Comparison of ENCODE assay signal across 20 cellular contexts in the genomic region with DNA sequence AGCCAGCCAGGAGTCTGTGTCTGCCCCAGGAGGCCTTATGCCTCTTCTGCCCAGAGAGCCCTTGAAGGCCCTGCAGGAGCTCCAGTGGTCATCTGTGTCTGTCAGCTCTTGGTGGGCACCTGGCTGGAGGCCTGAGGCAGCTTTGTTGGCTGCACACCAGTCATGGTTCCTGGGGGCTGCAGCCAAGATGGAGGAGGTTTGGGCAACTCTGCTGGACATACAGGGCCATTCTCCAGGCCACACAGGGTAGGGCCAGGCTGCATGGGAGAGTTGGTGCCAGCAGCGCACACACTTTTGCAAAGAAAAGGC. TPM values are rescaled to one million over a fixed set of nuclear protein-coding genes. Genes with fewer than 3 reads are reported as not detected.
A peak's percentile ranks its signal among the peaks of the same experiment; 100 is the strongest.
DNase-seq lines count a peak whose midpoint lies in the region; ATAC-seq, FAIRE-seq and TF ChIP-seq lines count a peak whose summit lies in the region.
"Had no signal": no experiment of that assay in that cellular context is flagged by ENCODE, and none has a peak within 500 bp of the region (broad histone marks: within the 10 kb centered on the region; RNA-seq: fewer than 3 reads in every experiment).

No MANE protein-coding gene starts in this region.

- TF ChIP-seq RAD21 in A549 (conservative IDR thresholded peaks at IDR 0.05 in 1 of 2, IDR thresholded peaks at IDR 0.05 in 1 of 2) = no peak

- H2AK5ac ChIP-seq in neuronal stem cell (ENCODE audit: low read depth, low read length) = no peak overlapping the region

- no peak overlapping the region for H4K8ac ChIP-seq in neuronal stem cell (ENCODE audit: low read depth, low read length)

- H2BK15ac ChIP-seq in neuronal stem cell (ENCODE audit: low read length) = no peak overlapping the region

- H3K4me3 ChIP-seq in A549 = no peak overlapping the region
- no peak overlapping the region for H3K4me3 ChIP-seq in H7 (ENCODE audit: insufficient read depth, low read depth, low read length)
- no peak overlapping the region for H3K4me3 ChIP-seq in neuronal stem cell (ENCODE audit: low read length in 2 of 2)
- no peak overlapping the region for H3K4me3 ChIP-seq in sigmoid colon
- H3K4me3 ChIP-seq: HAP-1 had no signal

- no peak overlapping the region for H3K18ac ChIP-seq in neuronal stem cell (ENCODE audit: low read length)

- H3K23ac ChIP-seq in neuronal stem cell (ENCODE audit: low read depth, low read length, poor library complexity) = no peak overlapping the region

- H3K27me3 ChIP-seq in H7 (ENCODE audit: control insufficient read depth, insufficient read depth, low read length) = no peaks in the 10 kb centered on the region
- no peaks in the 10 kb centered on the region for H3K27me3 ChIP-seq in neuronal stem cell (ENCODE audit: control insufficient read depth in 3 of 3, insufficient read depth in 3 of 3, low read depth in 1 of 3, low read length in 3 of 3)
- H3K27me3 ChIP-seq in sigmoid colon = no peaks in the 10 kb centered on the region

- DNase-seq in A549 (ENCODE audit: low read depth in 1 of 2, low spot score in 1 of 2) (no peak), H7 (peak; percentile 19), neuronal stem cell (ENCODE audit: low spot score) (no peak), sigmoid colon (peak; percentile 50), EL (no peak), left cardiac atrium (no peak)
- DNase-seq: CD8-positive, alpha-beta T cell; COR-L47; DMS153; DMS79 treated with DMSO at 0.1 percent for 48 hours; GDM1; GOT3; HFFc6 had no signal

- H3K36me3 ChIP-seq in H7 (replicated peaks; ENCODE audit: control insufficient read depth, insufficient read depth, low read length) (peaks cover 16% of the 10 kb centered on the region), neuronal stem cell (replicated peaks in 1 of 2; ENCODE audit: control insufficient read depth in 2 of 2, insufficient read depth in 2 of 2, low read length in 2 of 2) (peaks cover 9 to 77% of the 10 kb centered on the region in 2 donors), sigmoid colon (peaks cover 4 to 44% (median 6%) of the 10 kb centered on the region in 4 donors)

- no peak overlapping the region for H2BK120ac ChIP-seq in neuronal stem cell (ENCODE audit: low read depth, low read length)

- no peaks in the 10 kb centered on the region for H3K79me1 ChIP-seq in neuronal stem cell (ENCODE audit: low read depth, low read length)

- no peaks in the 10 kb centered on the region for H3K9me3 ChIP-seq in A549
- H3K9me3 ChIP-seq in neuronal stem cell (replicated peaks in 1 of 2; ENCODE audit: control insufficient read depth in 2 of 2, insufficient read depth in 1 of 2, low read depth in 1 of 2, low read length in 2 of 2) = no peaks in the 10 kb centered on the region
- no peaks in the 10 kb centered on the region for H3K9me3 ChIP-seq in sigmoid colon
- H3K9me3 ChIP-seq: HAP-1 had no signal

- ATAC-seq in A549 (no peak), left cardiac atrium (no peak), HG02623 (IDR thresholded peaks at IDR 0.05; ENCODE audit: unreplicated experiment) (no peak)
- ATAC-seq: CD8-positive, alpha-beta T cell; HepG2 had no signal

- TF ChIP-seq CTCF in A549 (IDR thresholded peaks at IDR 0.05) (no peak), sigmoid colon (IDR thresholded peaks at IDR 0.05) (no peak)

- peak overlapping the region; percentile 50 for H3K14ac ChIP-seq in neuronal stem cell (ENCODE audit: low read length)

- H3K27ac ChIP-seq in A549 (no peak overlapping the region), neuronal stem cell (replicated peaks; ENCODE audit: low read length) (no peak overlapping the region), sigmoid colon (no peak overlapping the region)

- CTCF ChIA-PET in A549 (lab: Yijun Ruan, JAX) = interaction anchor here (0.6 to 3.2 kb wide), 5 partner anchors 8 to 114 kb away, joined by 3 to 20 read pairs (median 4); partner anchors contain the start of gene B9D1

- WGBS in A549 (ENCODE audit: missing lambda C conversion rate) = 93% methylated on average over 1 of the region's 1 CpG
- WGBS in neuronal stem cell (ENCODE audit: extremely low coverage in 2 of 2, insufficient read length in 2 of 2, insufficient replicate concordance in 1 of 2), 2 donors = no CpG with 5 or more reads among the region's 1 CpG
- WGBS in sigmoid colon, 2 donors = 92 to 98% methylated on average over 1 of the region's 1 CpG

- H3K4ac ChIP-seq in neuronal stem cell (ENCODE audit: low read length) = no peak overlapping the region

- intact Hi-C loops in sigmoid colon (cut with DNase I) = no loop called here
- intact Hi-C loops in left cardiac atrium (cut with DNase I) = no loop called here

- H2BK5ac ChIP-seq in neuronal stem cell (ENCODE audit: low read length) = no peak overlapping the region

- no peak overlapping the region for H2AFZ ChIP-seq in neuronal stem cell (ENCODE audit: low read length)

- TF ChIP-seq POLR2A in A549 (IDR thresholded peaks at IDR 0.05; ENCODE audit: low read length) (no peak), sigmoid colon (IDR thresholded peaks at IDR 0.05) (no peak)

- H3K4me1 ChIP-seq in A549 (peaks cover 11% of the 10 kb centered on the region), neuronal stem cell (ENCODE audit: control insufficient read depth in 2 of 2, insufficient read depth in 1 of 2, low read depth in 1 of 2, low read length in 2 of 2) (peaks cover 10 to 23% of the 10 kb centered on the region in 2 donors), sigmoid colon (peaks cover 0 to 36% (median 8%) of the 10 kb centered on the region in 4 donors)
- H3K4me1 ChIP-seq: HAP-1 had no signal

- FAIRE-seq in A549 (lab: Jason Lieb, UNC) = no peak
- FAIRE-seq: D721Med, GM12892, GM19239, HepG2 had no signal

- no peak overlapping the region for H3K9ac ChIP-seq in neuronal stem cell (ENCODE audit: low read depth, low read length, poor library complexity)

- H4K91ac ChIP-seq in neuronal stem cell (ENCODE audit: low read depth, low read length, poor library complexity) = no peak overlapping the region

- no peak overlapping the region for H3K4me2 ChIP-seq in A549
- H3K4me2 ChIP-seq in neuronal stem cell (ENCODE audit: insufficient read depth, low read length, poor library complexity, severe bottlenecking) = no peak overlapping the region

- TF ChIP-seq EP300 in A549 (IDR thresholded peaks at IDR 0.05) = no peak
- TF ChIP-seq EP300 in sigmoid colon (IDR thresholded peaks at IDR 0.05) = no peak

- POLR2A ChIA-PET in A549 (lab: Yijun Ruan, JAX) = interaction anchor here (1.0 kb wide), 2 partner anchors 9 to 415 kb away, joined by 3 read pairs; partner anchors contain the start of gene ALDH3A1

- no peak overlapping the region for H2BK12ac ChIP-seq in neuronal stem cell (ENCODE audit: low read length)

TF ChIP-seq in A549, 52 proteins besides CTCF, POLR2A, EP300 and RAD21 (continues in another document):
- TF ChIP-seq, protein P1, sequence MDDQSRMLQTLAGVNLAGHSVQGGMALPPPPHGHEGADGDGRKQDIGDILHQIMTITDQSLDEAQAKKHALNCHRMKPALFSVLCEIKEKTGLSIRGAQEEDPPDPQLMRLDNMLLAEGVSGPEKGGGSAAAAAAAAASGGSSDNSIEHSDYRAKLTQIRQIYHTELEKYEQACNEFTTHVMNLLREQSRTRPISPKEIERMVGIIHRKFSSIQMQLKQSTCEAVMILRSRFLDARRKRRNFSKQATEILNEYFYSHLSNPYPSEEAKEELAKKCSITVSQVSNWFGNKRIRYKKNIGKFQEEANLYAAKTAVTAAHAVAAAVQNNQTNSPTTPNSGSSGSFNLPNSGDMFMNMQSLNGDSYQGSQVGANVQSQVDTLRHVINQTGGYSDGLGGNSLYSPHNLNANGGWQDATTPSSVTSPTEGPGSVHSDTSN (IDR thresholded peaks at IDR 0.05) = no peak

RNA-seq across cellular contexts. Expression of gene B9D1, which starts 29.4 kb away (rescaled TPM):
- polyA plus RNA-seq in A549 (2011; rRNA removed) (60.6 and 65.6 TPM in 2 replicates), A549 (2017; fragmentation: RNase III; extraction: RNeasy Plus Mini Kit Qiagen cat#74134 plus additional on column Dnase treatment) (47.6 to 59.4 TPM (median 48.2 TPM) in 3 replicates), sigmoid colon (10 to 100 TPM in 1 of 3 donors, 1 to 10 TPM in 2; 6.6 to 12.1 (median 6.9) TPM)
- polyA plus RNA-seq in A549 (2012; cell fraction: cytosol; rRNA removed) = 101 and 112 TPM in 2 replicates
- 98.6 and 98.8 TPM in 2 replicates for polyA plus RNA-seq in A549 (2012; cell fraction: nucleus; rRNA removed)
- 80.8 and 98.0 TPM in 2 replicates for polyA minus RNA-seq in A549 (2011; rRNA and poly(A)+ RNA removed)
- total RNA-seq in H7 (2014; rRNA removed; shearing (Covaris generic)) = 61.5 and 63.5 TPM in 2 replicates
- 22.2 TPM for polyA plus RNA-seq in neuronal stem cell (2013, experiment 1 of 2)
- polyA plus RNA-seq in neuronal stem cell (2013, experiment 2 of 2) = 23.4 TPM
- total RNA-seq in sigmoid colon (10 to 100 TPM; 15.2 to 22.4 (median 16.0) TPM), left cardiac atrium (1 to 10 TPM; 7.3 to 8.4 TPM)
- polyA plus RNA-seq: CD14-positive monocyte had no signal

RNA-seq across cellular contexts. Expression of gene MAPK7, which starts 45.2 kb away (rescaled TPM):
- polyA plus RNA-seq in A549 (2011; rRNA removed) = 7.2 and 10.4 TPM in 2 replicates
- polyA plus RNA-seq in A549 (2012; cell fraction: cytosol; rRNA removed) = 23.8 and 28.0 TPM in 2 replicates
- 37.5 and 53.0 TPM in 2 replicates for polyA plus RNA-seq in A549 (2012; cell fraction: nucleus; rRNA removed)
- 20.1 to 25.8 TPM (median 23.3 TPM) in 3 replicates for polyA plus RNA-seq in A549 (2017; fragmentation: RNase III; extraction: RNeasy Plus Mini Kit Qiagen cat#74134 plus additional on column Dnase treatment)
- 32.7 and 43.8 TPM in 2 replicates for polyA minus RNA-seq in A549 (2011; rRNA and poly(A)+ RNA removed)
- total RNA-seq in H7 (2014; rRNA removed; shearing (Covaris generic)) = 26.1 and 30.4 TPM in 2 replicates
- polyA plus RNA-seq in neuronal stem cell (2013, experiment 1 of 2) = 21.1 TPM
- 21.3 TPM for polyA plus RNA-seq in neuronal stem cell (2013, experiment 2 of 2)
- 10 to 100 TPM; 22.4 to 45.7 (median 29.5) TPM for total RNA-seq in sigmoid colon
- polyA plus RNA-seq in sigmoid colon = 10 to 100 TPM; 18.3 to 35.9 (median 22.8) TPM
- total RNA-seq in left cardiac atrium = 10 to 100 TPM; 13.8 to 15.1 TPM

RNA-seq across cellular contexts. Expression of gene MFAP4, which starts 53.9 kb away (rescaled TPM):
- polyA plus RNA-seq in A549 (2011; rRNA removed) (not detected in 2 replicates), A549 (2017; fragmentation: RNase III; extraction: RNeasy Plus Mini Kit Qiagen cat#74134 plus additional on column Dnase treatment) (0.04 to 0.13 TPM (median 0.13 TPM) in 3 replicates), sigmoid colon (10 to 100 TPM in 2 of 3 donors, 1 to 10 TPM in 1; 9.9 to 52.2 (median 42.0) TPM)
- polyA plus RNA-seq in A549 (2012; cell fraction: cytosol; rRNA removed) = 0.08 TPM in 1 of 2 replicates, not detected in the other
- polyA plus RNA-seq in A549 (2012; cell fraction: nucleus; rRNA removed) = 0.04 and 0.09 TPM in 2 replicates
- not detected in 2 replicates for polyA minus RNA-seq in A549 (2011; rRNA and poly(A)+ RNA removed)
- 22.2 and 24.8 TPM in 2 replicates for total RNA-seq in H7 (2014; rRNA removed; shearing (Covaris generic))
- polyA plus RNA-seq in neuronal stem cell (2013, experiment 1 of 2) = 0.18 TPM
- polyA plus RNA-seq in neuronal stem cell (2013, experiment 2 of 2) = 0.07 TPM
- total RNA-seq in sigmoid colon (100 to 1,000 TPM; 189 to 324 (median 195) TPM), left cardiac atrium (100 to 1,000 TPM in 1 of 2 donors, 10 to 100 TPM in 1; 44.8 to 104 TPM)
- total RNA-seq: CD8-positive, alpha-beta T cell; HepG2 had no signal

Comparison
In these comparisons a context has a peak if more than half of its experiments do, and no peak if none do; other contexts are left out.
1. DNase-seq: peak in H7 (single experiment) and sigmoid colon (single experiment); none in A549 (0 of 2), neuronal stem cell (single experiment), EL (single experiment) and left cardiac atrium (single experiment).